Comparison of ENCODE assay signal across 8 cellular contexts in the genomic region with DNA sequence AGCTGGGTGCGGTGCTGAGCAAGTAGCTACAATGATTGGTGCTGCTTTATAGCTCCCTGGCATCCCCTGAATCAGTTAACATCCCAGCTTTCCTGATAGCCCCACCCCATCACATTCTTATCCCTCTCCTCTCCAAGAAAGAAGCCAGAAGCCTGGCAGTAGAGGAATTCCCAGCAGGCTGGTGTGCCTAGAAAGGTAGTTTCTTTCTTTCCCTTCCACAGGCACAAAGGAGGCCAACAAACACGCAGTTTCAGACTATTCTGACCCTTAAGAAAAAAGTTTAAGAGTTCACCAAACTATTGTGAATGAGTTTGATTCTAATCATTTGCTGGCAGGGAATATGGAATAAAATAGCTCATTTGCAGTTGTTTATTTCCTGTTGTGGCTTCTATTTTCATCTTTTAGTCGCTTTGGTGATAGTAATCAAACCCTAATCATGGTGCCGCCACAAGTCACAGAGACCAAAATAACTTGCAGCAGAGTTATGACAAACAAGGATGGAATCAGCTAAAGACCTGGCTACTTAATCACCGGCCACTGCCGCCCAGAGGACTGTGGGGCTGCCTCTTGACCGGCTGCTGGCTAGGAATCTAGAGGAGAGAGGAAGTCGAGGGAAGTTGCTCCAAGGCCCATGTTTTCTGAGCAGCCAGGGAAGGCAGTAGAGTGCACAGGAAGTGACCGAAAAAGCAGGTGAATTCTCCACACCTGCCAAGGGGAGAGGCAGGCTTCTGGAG. TPM values are rescaled to one million over a fixed set of nuclear protein-coding genes. Genes with fewer than 3 reads are reported as not detected.
DNase-seq lines count a peak whose midpoint lies in the region; ATAC-seq and TF ChIP-seq lines count a peak whose summit lies in the region.

No MANE protein-coding gene starts in this region.

- peak overlapping the region; percentile 89 for H3K9ac ChIP-seq in smooth muscle cell (ENCODE audit: low read depth)

- no peak overlapping the region for H3K4me3 Mint-ChIP-seq in activated CD8-positive, alpha-beta T cell treated with anti-CD3 and anti-CD28 coated beads for 36 hours

- H3K79me2 ChIP-seq in smooth muscle cell (ENCODE audit: low read depth), result peaks cover 35% of the 10 kb centered on the region

- H3K36me3 Mint-ChIP-seq in activated CD8-positive, alpha-beta T cell treated with anti-CD3 and anti-CD28 coated beads for 36 hours (ENCODE audit: low read depth), result no peaks in the 10 kb centered on the region

- no peaks in the 10 kb centered on the region; the same call in 1 of the 2 replicates for H3K27me3 ChIP-seq in H7 (ENCODE audit: control insufficient read depth, insufficient read depth, low read length)
- no peaks in the 10 kb centered on the region for H3K27me3 ChIP-seq in smooth muscle cell (ENCODE audit: low read depth)

- H3K27ac ChIP-seq in smooth muscle cell (ENCODE audit: low read depth), result peak overlapping the region; percentile 100

- POLR2A ChIA-PET in activated CD8-positive, alpha-beta T cell treated with anti-CD3 and anti-CD28 coated beads for 36 hours (lab: Charles Lee), result interaction anchor here (1.1 kb wide), 1 partner anchor 31 kb away, joined by 3 read pairs; no protein-coding TSS in a partner anchor

- peak overlapping the region; percentile 57 for H3K4me2 ChIP-seq in smooth muscle cell

- ATAC-seq in activated CD8-positive, alpha-beta T cell treated with anti-CD3 and anti-CD28 coated beads for 36 hours, result no peak

- intact Hi-C loops in activated CD8-positive, alpha-beta T cell treated with anti-CD3 and anti-CD28 coated beads for 36 hours (cut with micrococcal nuclease), result no loop called here

- no peaks in the 10 kb centered on the region for H3K9me3 Mint-ChIP-seq in activated CD8-positive, alpha-beta T cell treated with anti-CD3 and anti-CD28 coated beads for 36 hours

- TF ChIP-seq CTCF in activated CD8-positive, alpha-beta T cell treated with anti-CD3 and anti-CD28 coated beads for 36 hours (IDR thresholded peaks at IDR 0.05), result no peak
- no peak for TF ChIP-seq CTCF in smooth muscle cell (IDR thresholded peaks at IDR 0.05; ENCODE audit: borderline replicate concordance, insufficient read depth, poor library complexity, severe bottlenecking)

- H3K36me3 ChIP-seq in H7 (replicated peaks; ENCODE audit: control insufficient read depth, insufficient read depth, low read length) (no peaks in the 10 kb centered on the region), smooth muscle cell (ENCODE audit: low read depth) (no peaks in the 10 kb centered on the region)

- H3K27me3 Mint-ChIP-seq in activated CD8-positive, alpha-beta T cell treated with anti-CD3 and anti-CD28 coated beads for 36 hours, result no peaks in the 10 kb centered on the region

- peaks cover 28% of the 10 kb centered on the region for H3F3A ChIP-seq in smooth muscle cell (ENCODE audit: low read depth)

- no peak overlapping the region for H3K4me3 ChIP-seq in H7 (ENCODE audit: insufficient read depth, low read depth, low read length)
- no peak overlapping the region for H3K4me3 ChIP-seq in smooth muscle cell

- peaks cover 33% of the 10 kb centered on the region for H3K4me1 ChIP-seq in smooth muscle cell (ENCODE audit: low read depth)

- H2AFZ ChIP-seq in smooth muscle cell (ENCODE audit: low read depth), result no peak overlapping the region

- 19% methylated on average over 9 of the region's 9 CpGs for WGBS in smooth muscle cell (ENCODE audit: low lambda C conversion rate)

- peaks cover 10% of the 10 kb centered on the region for H4K20me1 ChIP-seq in smooth muscle cell (ENCODE audit: low read depth)

- DNase-seq in H7 (peak; percentile 26), hepatic stellate cell (ENCODE audit: low spot score) (peak; percentile 78), smooth muscle cell (lab: John Stamatoyannopoulos, UW; ENCODE audit: unreplicated experiment) (no peak), medulla oblongata (ENCODE audit: extremely low spot score) (no peak), DMS 273 treated with DMSO at 0.1 percent for 48 hours (lab: John Stamatoyannopoulos, UW) (no peak)
- no peak for DNase-seq in activated CD8-positive, alpha-beta T cell treated with anti-CD3 and anti-CD28 coated beads for 36 hours
- no peak for DNase-seq in stimulated activated CD4-positive, alpha-beta T cell treated with anti-CD3 and anti-CD28 coated beads, Interleukin-4, amount 100 ng/mL, for 24 hours
- DNase-seq in stimulated activated CD4-positive, alpha-beta T cell treated with anti-CD3 and anti-CD28 coated beads, Interleukin-2, amount 100 ng/mL, for 24 hours, result no peak

- peak overlapping the region; percentile 5 for H3K27ac Mint-ChIP-seq in activated CD8-positive, alpha-beta T cell treated with anti-CD3 and anti-CD28 coated beads for 36 hours

- CTCF ChIA-PET in activated CD8-positive, alpha-beta T cell treated with anti-CD3 and anti-CD28 coated beads for 36 hours (lab: Charles Lee), result interaction anchor here (0.9 kb wide), 1 partner anchor 35 kb away, joined by 3 read pairs; no protein-coding TSS in a partner anchor

- H3K9me3 ChIP-seq in smooth muscle cell (replicated peaks; ENCODE audit: low read depth), result no peaks in the 10 kb centered on the region

- H3K4me1 Mint-ChIP-seq in activated CD8-positive, alpha-beta T cell treated with anti-CD3 and anti-CD28 coated beads for 36 hours (ENCODE audit: low read depth), result peaks cover 13% of the 10 kb centered on the region

RNA-seq across cellular contexts. Expression of a gene that starts 4.9 kb away (rescaled TPM):
- total RNA-seq in H7 (2014; rRNA removed; shearing (Covaris generic)), result 78.3 and 80.4 TPM in 2 replicates
- total RNA-seq in activated CD8-positive, alpha-beta T cell treated with anti-CD3 and anti-CD28 coated beads for 36 hours, result 10 to 100 TPM; 17.4 to 18.1 TPM
- 114 and 142 TPM in 2 replicates for total RNA-seq in smooth muscle cell
- polyA plus RNA-seq in smooth muscle cell, result 134 and 136 TPM in 2 replicates

Comparison
In these comparisons a context has a peak if more than half of its experiments do, and no peak if none do; other contexts are left out.
1. DNase-seq: peak in H7 (single experiment) and hepatic stellate cell (single experiment); none in activated CD8-positive, alpha-beta T cell treated with anti-CD3 and anti-CD28 coated beads for 36 hours (single experiment), smooth muscle cell (single experiment), medulla oblongata (single experiment), stimulated activated CD4-positive, alpha-beta T cell treated with anti-CD3 and anti-CD28 coated beads, Interleukin-4, amount 100 ng/mL, for 24 hours (single experiment), stimulated activated CD4-positive, alpha-beta T cell treated with anti-CD3 and anti-CD28 coated beads, Interleukin-2, amount 100 ng/mL, for 24 hours (0 of 2) and DMS 273 treated with DMSO at 0.1 percent for 48 hours (single experiment).